Comparison of ENCODE assay signal across 9 cellular contexts in genomic region chr14:49945448-49946319, GRCh38. TPM values are rescaled to one million over a fixed set of nuclear protein-coding genes. Genes with fewer than 3 reads are reported as not detected.
DNase-seq lines count a peak whose midpoint lies in the region; ATAC-seq and TF ChIP-seq lines count a peak whose summit lies in the region.
"Had no signal": no experiment of that assay in that cellular context is flagged by ENCODE, and none has a peak within 500 bp of the region (broad histone marks: within the 10 kb centered on the region; RNA-seq: fewer than 3 reads in every experiment).

No MANE protein-coding gene starts in this region.

- peaks cover 66 to 84% (median 83%) of the 10 kb centered on the region in 3 donors for H3K4me1 Mint-ChIP-seq in CD8-positive, alpha-beta memory T cell
- H3K4me1 Mint-ChIP-seq in central memory CD8-positive, alpha-beta T cell: peaks cover 58% of the 10 kb centered on the region
- H3K4me1 Mint-ChIP-seq in natural killer cell (peaks cover 46 to 50% of the 10 kb centered on the region in 2 donors), nephron progenitor cell (peaks cover 16% of the 10 kb centered on the region)

- no peaks in the 10 kb centered on the region for H3K27me3 Mint-ChIP-seq in CD8-positive, alpha-beta memory T cell
- H3K27me3 Mint-ChIP-seq in central memory CD8-positive, alpha-beta T cell: no peaks in the 10 kb centered on the region
- no peaks in the 10 kb centered on the region for H3K27me3 Mint-ChIP-seq in natural killer cell (ENCODE audit: low read depth in 2 of 2)
- peaks cover 6% of the 10 kb centered on the region for H3K27me3 Mint-ChIP-seq in nephron progenitor cell (ENCODE audit: low read depth, poor library complexity)

- BruUV-seq in OCI-LY7 (replicated peaks; lab: Mats Ljungman, UMichigan): no TSS peak

- H3K4me3 ChIP-seq in CD8-positive, alpha-beta memory T cell (ENCODE audit: low read length): peak overlapping the region; percentile 32
- H3K4me3 ChIP-seq in OCI-LY7 (ENCODE audit: low read depth, low read length, poor library complexity, severe bottlenecking): no peak overlapping the region

- peaks cover 0 to 12% (median 7%) of the 10 kb centered on the region in 5 donors for H3K9me3 Mint-ChIP-seq in CD8-positive, alpha-beta memory T cell
- peaks cover 9% of the 10 kb centered on the region for H3K9me3 Mint-ChIP-seq in central memory CD8-positive, alpha-beta T cell
- peaks cover 0 to 3% of the 10 kb centered on the region in 2 donors for H3K9me3 Mint-ChIP-seq in natural killer cell
- H3K9me3 Mint-ChIP-seq in nephron progenitor cell: peaks cover 4% of the 10 kb centered on the region

- intact Hi-C loops in OCI-LY7 (cut with micrococcal nuclease; ENCODE audit: unreplicated experiment): no loop called here
- intact Hi-C loops in natural killer cell (cut with micrococcal nuclease): no loop called here

- CTCF ChIA-PET in CD8-positive, alpha-beta memory T cell (lab: Charles Lee): interaction anchor here (0.9 to 2.1 kb wide), 9 partner anchors 26 to 325 kb away, joined by 3 to 8 read pairs (median 4); partner anchors contain the start of genes ARF6, MGAT2, NEMF and RPL36AL
- CTCF ChIA-PET in OCI-LY7 (lab: Charles Lee; ENCODE audit: unreplicated experiment): no interaction called here

- no peaks in the 10 kb centered on the region for H3K27me3 ChIP-seq in CD8-positive, alpha-beta memory T cell (ENCODE audit: insufficient read depth, low read length, poor library complexity, severe bottlenecking)

- POLR2A ChIA-PET in CD8-positive, alpha-beta memory T cell (lab: Charles Lee): interaction anchor here (0.8 to 2.8 kb wide), 9 partner anchors 26 to 136 kb away, joined by 3 to 13 read pairs (median 4); no protein-coding TSS in a partner anchor
- POLR2A ChIA-PET in OCI-LY7 (lab: Charles Lee): interaction anchor here (0.6 to 2.7 kb wide), 10 partner anchors 10 to 30 kb away, joined by 3 to 12 read pairs (median 4); no protein-coding TSS in a partner anchor

- H3K79me2 ChIP-seq in OCI-LY7 (ENCODE audit: insufficient read depth, low read depth, low read length): no peaks in the 10 kb centered on the region

- peaks cover 50% of the 10 kb centered on the region for H3K4me1 ChIP-seq in CD8-positive, alpha-beta memory T cell (ENCODE audit: insufficient read depth, low read length)
- H3K4me1 ChIP-seq in OCI-LY7 (ENCODE audit: insufficient read depth, low read length, poor library complexity, severe bottlenecking): peaks cover 37% of the 10 kb centered on the region

- no peaks in the 10 kb centered on the region for H3K36me3 ChIP-seq in CD8-positive, alpha-beta memory T cell (ENCODE audit: insufficient read depth, low read length)
- H3K36me3 ChIP-seq in OCI-LY7 (ENCODE audit: insufficient read depth, low read length): peaks cover 5% of the 10 kb centered on the region; the same call in 1 of the 2 replicates

- H3K36me3 Mint-ChIP-seq in CD8-positive, alpha-beta memory T cell: peaks cover 4 to 29% (median 5%) of the 10 kb centered on the region in 3 donors
- H3K36me3 Mint-ChIP-seq in central memory CD8-positive, alpha-beta T cell (ENCODE audit: insufficient read depth): peaks cover 1% of the 10 kb centered on the region
- H3K36me3 Mint-ChIP-seq in natural killer cell (no peaks in the 10 kb centered on the region), nephron progenitor cell (ENCODE audit: low read depth) (no peaks in the 10 kb centered on the region)

- H3K27ac ChIP-seq in CD8-positive, alpha-beta memory T cell (ENCODE audit: low read depth, low read length): peak overlapping the region; percentile 48
- no peak overlapping the region for H3K27ac ChIP-seq in OCI-LY7 (ENCODE audit: low read depth, low read length, poor library complexity, severe bottlenecking)

- no peaks in the 10 kb centered on the region for H4K20me1 ChIP-seq in OCI-LY7 (ENCODE audit: insufficient read depth, low read length)

- peak overlapping the region; percentile 77 to 99 (median 93) for H3K27ac Mint-ChIP-seq in CD8-positive, alpha-beta memory T cell
- peak overlapping the region; percentile 89 for H3K27ac Mint-ChIP-seq in central memory CD8-positive, alpha-beta T cell (ENCODE audit: low read depth)
- H3K27ac Mint-ChIP-seq in natural killer cell (peak overlapping the region; percentile 77 to 86), nephron progenitor cell (no peak overlapping the region)

- peak overlapping the region in 6 of 7 donors; percentile 37 to 71 (median 64) for H3K4me3 Mint-ChIP-seq in CD8-positive, alpha-beta memory T cell
- peak overlapping the region; percentile 33 for H3K4me3 Mint-ChIP-seq in central memory CD8-positive, alpha-beta T cell
- H3K4me3 Mint-ChIP-seq in natural killer cell: peak overlapping the region; percentile 71
- H3K4me3 Mint-ChIP-seq in nephron progenitor cell: no peak overlapping the region

- no peaks in the 10 kb centered on the region for H3K9me2 ChIP-seq in OCI-LY7 (ENCODE audit: insufficient read depth, low read length)

- peak; percentile 53 for ATAC-seq in central memory CD8-positive, alpha-beta T cell (replicated peaks; ENCODE audit: extremely low read depth, poor library complexity, severe bottlenecking)
- ATAC-seq in natural killer cell: peak; percentile 44 to 64 (median 45)

- peak overlapping the region; percentile 35 for H3K4me2 ChIP-seq in OCI-LY7 (ENCODE audit: low read length)

- DNase-seq in CD8-positive, alpha-beta memory T cell: peak in 2 of 5 donors; percentile 20 to 21
- DNase-seq in OCI-LY7 (ENCODE audit: low spot score) (no peak), natural killer cell (no peak), AML-193 (lab: John Stamatoyannopoulos, UW) (no peak), SIG-M5 treated with dmso at 0.1 percent for 504 hours (lab: John Stamatoyannopoulos, UW; ENCODE audit: unreplicated experiment) (no peak), nephron progenitor cell (no peak)
- DNase-seq in central memory CD8-positive, alpha-beta T cell (ENCODE audit: low spot score in 2 of 2): no peak
- DNase-seq in stimulated activated naive CD4-positive, alpha-beta T cell treated with Interleukin-2 at 50 U/mL for 16 hours (lab: John Stamatoyannopoulos, UW): no peak
- DNase-seq: activated T-cell treated with anti-CD3 and anti-CD28 coated beads, Interleukin-2, amount 50 U/mL, for 4 hours had no signal

- TF ChIP-seq CTCF in OCI-LY7 (conservative IDR thresholded peaks at IDR 0.05; ENCODE audit: low read length) (no peak), natural killer cell (IDR thresholded peaks at IDR 0.05) (no peak), nephron progenitor cell (IDR thresholded peaks at IDR 0.05) (no peak)

- H2AFZ ChIP-seq in OCI-LY7 (ENCODE audit: low read length): peak overlapping the region; percentile 63

- H3K9me3 ChIP-seq in CD8-positive, alpha-beta memory T cell (ENCODE audit: low read length): no peaks in the 10 kb centered on the region
- 0 out of 2 replicates have a peak, but pooled peaks cover 5% of the 10 kb centered on the region for H3K9me3 ChIP-seq in OCI-LY7 (ENCODE audit: low read length)

RNA-seq across cellular contexts. Expression of gene ARF6, which starts 52.8 kb away (rescaled TPM):
- total RNA-seq in CD8-positive, alpha-beta memory T cell: 100 to 1,000 TPM; 168 TPM
- polyA plus RNA-seq in CD8-positive, alpha-beta memory T cell: 174 TPM
- 47.6 and 51.0 TPM in 2 replicates for total RNA-seq in OCI-LY7 (2014; rRNA removed; shearing (Covaris generic))
- total RNA-seq in OCI-LY7 (2022): 69.1 and 73.0 TPM in 2 replicates
- 100 to 1,000 TPM; 124 to 132 (median 128) TPM for total RNA-seq in natural killer cell
